17 cellular contexts compared by ENCODE assay signal in the genomic region with DNA sequence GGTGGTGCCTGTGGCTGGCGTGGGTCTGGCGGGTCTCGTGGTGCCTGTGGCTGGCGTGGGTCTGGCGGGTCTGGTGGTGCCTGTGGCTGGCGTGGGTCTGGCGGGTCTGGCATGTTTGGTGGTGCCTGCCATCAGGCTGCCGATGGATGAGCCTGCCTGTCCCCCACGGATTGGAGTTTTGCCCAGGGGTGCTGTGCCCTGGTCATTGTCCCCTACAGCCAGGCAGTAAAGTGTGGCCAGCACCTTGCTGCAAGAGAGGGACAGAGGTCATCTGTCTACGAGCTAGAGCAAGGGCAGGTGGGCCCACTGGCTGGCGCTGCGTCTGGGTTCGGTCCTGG. TPM values are rescaled to one million over a fixed set of nuclear protein-coding genes. Genes with fewer than 3 reads are reported as not detected.
DNase-seq lines count a peak whose midpoint lies in the region; ATAC-seq and TF ChIP-seq lines count a peak whose summit lies in the region.
"Had no signal": no experiment of that assay in that cellular context is flagged by ENCODE, and none has a peak within 500 bp of the region (broad histone marks: within the 10 kb centered on the region; RNA-seq: fewer than 3 reads in every experiment).

No MANE protein-coding gene starts in this region.

- intact Hi-C loops in right cardiac atrium (cut with DNase I) (no loop called here), colonic mucosa (cut with DNase I) (no loop called here)

- TF ChIP-seq POLR2A in gastroesophageal sphincter (IDR thresholded peaks at IDR 0.05) (no peak), upper lobe of left lung (IDR thresholded peaks at IDR 0.05) (no peak)

- ATAC-seq in right cardiac atrium (no peak), gastroesophageal sphincter (no peak), upper lobe of left lung (ENCODE audit: low FRiP score in 2 of 2) (no peak), GM19395 (IDR thresholded peaks at IDR 0.05; ENCODE audit: unreplicated experiment) (no peak)

- no peak overlapping the region for H2AFZ ChIP-seq in neuronal stem cell (ENCODE audit: low read length)

- H2BK12ac ChIP-seq in neuronal stem cell (ENCODE audit: low read length), result peak overlapping the region; percentile 100

- H3K14ac ChIP-seq in neuronal stem cell (ENCODE audit: low read length), result peak overlapping the region; percentile 97

- peak overlapping the region; percentile 98 for H4K91ac ChIP-seq in neuronal stem cell (ENCODE audit: low read depth, low read length, poor library complexity)

- H3K27me3 ChIP-seq in cardiac muscle cell (no peaks in the 10 kb centered on the region), right cardiac atrium (ENCODE audit: control insufficient read depth, insufficient read depth) (no peaks in the 10 kb centered on the region), gastroesophageal sphincter (no peaks in the 10 kb centered on the region), neuronal stem cell (ENCODE audit: control insufficient read depth in 3 of 3, insufficient read depth in 3 of 3, low read depth in 1 of 3, low read length in 3 of 3) (no peaks in the 10 kb centered on the region), upper lobe of left lung (no peaks in the 10 kb centered on the region), colonic mucosa (no peaks in the 10 kb centered on the region)

- H3K36me3 ChIP-seq in cardiac muscle cell, result no peaks in the 10 kb centered on the region
- no peaks in the 10 kb centered on the region for H3K36me3 ChIP-seq in gastroesophageal sphincter
- H3K36me3 ChIP-seq in neuronal stem cell (replicated peaks in 1 of 2; ENCODE audit: control insufficient read depth in 2 of 2, insufficient read depth in 2 of 2, low read length in 2 of 2), result peaks cover 2% of the 10 kb centered on the region in 2 donors
- H3K36me3 ChIP-seq in upper lobe of left lung, result no peaks in the 10 kb centered on the region
- no peaks in the 10 kb centered on the region for H3K36me3 ChIP-seq in colonic mucosa

- peak overlapping the region; percentile 100 for H3K18ac ChIP-seq in neuronal stem cell (ENCODE audit: low read length)

- H2BK5ac ChIP-seq in neuronal stem cell (ENCODE audit: low read length), result peak overlapping the region; percentile 78

- H3K4me3 ChIP-seq in cardiac muscle cell (no peak overlapping the region), right cardiac atrium (ENCODE audit: low read length) (no peak overlapping the region), gastroesophageal sphincter (peak overlapping the region in 1 of 2 donors; percentile 10), neuronal stem cell (ENCODE audit: low read length in 2 of 2) (peak overlapping the region in 1 of 2 donors; percentile 18), upper lobe of left lung (no peak overlapping the region), colonic mucosa (no peak overlapping the region)

- H3K23ac ChIP-seq in neuronal stem cell (ENCODE audit: low read depth, low read length, poor library complexity), result peak overlapping the region; percentile 89

- DNase-seq in cardiac muscle cell (ENCODE audit: low read depth in 1 of 2, low spot score in 1 of 2) (no peak), right cardiac atrium (no peak), neuronal stem cell (ENCODE audit: low spot score) (no peak), upper lobe of left lung (no peak), colonic mucosa (no peak), AML-193 (lab: John Stamatoyannopoulos, UW) (no peak)
- DNase-seq: activated CD4-positive, CD25-positive, alpha-beta regulatory T cell; C1 segment of cervical spinal cord; central memory CD4-positive, alpha-beta T cell; DMS153; NCI-H2081; stimulated activated CD4-positive, alpha-beta T cell treated with anti-CD3 and anti-CD28 coated beads, Interleukin-1b, Interleukin-23, amount 100 ng/mL, for 48 hours; substantia nigra had no signal

- TF ChIP-seq EP300 in gastroesophageal sphincter (IDR thresholded peaks at IDR 0.05) (no peak), upper lobe of left lung (IDR thresholded peaks at IDR 0.05) (no peak)

- H2BK120ac ChIP-seq in neuronal stem cell (ENCODE audit: low read depth, low read length), result no peak overlapping the region

- 79% methylated on average over 10 of the region's 13 CpGs for WGBS in right cardiac atrium
- WGBS in gastroesophageal sphincter (ENCODE audit: low coverage in 1 of 2), 2 donors, result no CpG with 5 or more reads among the region's 13 CpGs
- WGBS in neuronal stem cell (ENCODE audit: extremely low coverage in 2 of 2, insufficient read length in 2 of 2, insufficient replicate concordance in 1 of 2), 2 donors, result no CpG with 5 or more reads among the region's 13 CpGs
- WGBS in upper lobe of left lung, 2 donors, result 89% methylated on average over 11 of the region's 13 CpGs; no CpG with 5 or more reads in 1 of the 2 donors

- H3K4ac ChIP-seq in neuronal stem cell (ENCODE audit: low read length), result no peak overlapping the region

- H2BK15ac ChIP-seq in neuronal stem cell (ENCODE audit: low read length), result peak overlapping the region; percentile 92

- TF ChIP-seq CTCF in cardiac muscle cell (IDR thresholded peaks at IDR 0.05; ENCODE audit: low read depth, low read length) (no peak), gastroesophageal sphincter (IDR thresholded peaks at IDR 0.05) (no peak), upper lobe of left lung (IDR thresholded peaks at IDR 0.05) (no peak), colonic mucosa (IDR thresholded peaks at IDR 0.05) (no peak)

- H3K9ac ChIP-seq in neuronal stem cell (ENCODE audit: low read depth, low read length, poor library complexity) (peak overlapping the region; percentile 85), colonic mucosa (ENCODE audit: low read depth in 2 of 2, low read length in 2 of 2) (no peak overlapping the region)
- H3K9ac ChIP-seq: KMS-11 had no signal

- peaks cover 48% of the 10 kb centered on the region for H3K79me1 ChIP-seq in neuronal stem cell (ENCODE audit: low read depth, low read length)

- no peak overlapping the region for H4K8ac ChIP-seq in neuronal stem cell (ENCODE audit: low read depth, low read length)

- H3K4me2 ChIP-seq in neuronal stem cell (ENCODE audit: insufficient read depth, low read length, poor library complexity, severe bottlenecking), result peak overlapping the region; percentile 44
- H3K4me2 ChIP-seq: KMS-11 had no signal

- H2AK5ac ChIP-seq in neuronal stem cell (ENCODE audit: low read depth, low read length), result peak overlapping the region; percentile 98

- peaks cover 47% of the 10 kb centered on the region for H3K4me1 ChIP-seq in cardiac muscle cell (ENCODE audit: low read depth)
- peaks cover 68% of the 10 kb centered on the region for H3K4me1 ChIP-seq in right cardiac atrium (ENCODE audit: control insufficient read depth, insufficient read depth, low read length)
- H3K4me1 ChIP-seq in gastroesophageal sphincter, result peaks cover 12 to 100% (median 91%) of the 10 kb centered on the region in 3 donors
- peaks cover 49 to 52% of the 10 kb centered on the region in 2 donors for H3K4me1 ChIP-seq in neuronal stem cell (ENCODE audit: control insufficient read depth in 2 of 2, insufficient read depth in 1 of 2, low read depth in 1 of 2, low read length in 2 of 2)
- peaks cover 83 to 100% (median 89%) of the 10 kb centered on the region in 4 donors for H3K4me1 ChIP-seq in upper lobe of left lung
- peaks cover 21% of the 10 kb centered on the region for H3K4me1 ChIP-seq in colonic mucosa

- no peaks in the 10 kb centered on the region for H3K9me3 ChIP-seq in cardiac muscle cell (ENCODE audit: low read depth)
- no peaks in the 10 kb centered on the region for H3K9me3 ChIP-seq in right cardiac atrium (ENCODE audit: control insufficient read depth, low read length)
- H3K9me3 ChIP-seq in gastroesophageal sphincter, result no peaks in the 10 kb centered on the region
- H3K9me3 ChIP-seq in neuronal stem cell (replicated peaks in 1 of 2; ENCODE audit: control insufficient read depth in 2 of 2, insufficient read depth in 1 of 2, low read depth in 1 of 2, low read length in 2 of 2), result no peaks in the 10 kb centered on the region
- no peaks in the 10 kb centered on the region for H3K9me3 ChIP-seq in upper lobe of left lung
- no peaks in the 10 kb centered on the region for H3K9me3 ChIP-seq in colonic mucosa

- H3K27ac ChIP-seq in cardiac muscle cell, result peak overlapping the region; percentile 76
- H3K27ac ChIP-seq in right cardiac atrium (ENCODE audit: low read length), result no peak overlapping the region
- H3K27ac ChIP-seq in gastroesophageal sphincter, result peak overlapping the region in 3 of 4 donors; percentile 71 to 82 (median 80)
- peak overlapping the region; percentile 68 for H3K27ac ChIP-seq in neuronal stem cell (replicated peaks; ENCODE audit: low read length)
- H3K27ac ChIP-seq in upper lobe of left lung, result peak overlapping the region; percentile 46 to 65 (median 58)
- no peak overlapping the region for H3K27ac ChIP-seq in colonic mucosa
- H3K27ac ChIP-seq: 22Rv1, KMS-11 had no signal

RNA-seq across cellular contexts. Expression of a gene that starts 41.8 kb away (rescaled TPM):
- total RNA-seq in cardiac muscle cell, result 25.2 and 31.9 TPM in 2 replicates
- polyA plus RNA-seq in cardiac muscle cell, result 2.7 and 5.2 TPM in 2 replicates
- total RNA-seq in right cardiac atrium, result 10 to 100 TPM; 56.7 to 83.1 (median 68.9) TPM
- 35.6 TPM for polyA plus RNA-seq in right cardiac atrium
- 100 to 1,000 TPM in 1 of 4 donors, 10 to 100 TPM in 3; 60.2 to 157 (median 79.0) TPM for total RNA-seq in gastroesophageal sphincter
- 37.5 TPM for polyA plus RNA-seq in neuronal stem cell (2013, experiment 1 of 2)
- polyA plus RNA-seq in neuronal stem cell (2013, experiment 2 of 2), result 41.3 TPM
- 100 to 1,000 TPM in 3 of 6 donors, 10 to 100 TPM in 3; 57.3 to 108 (median 96.9) TPM for total RNA-seq in upper lobe of left lung
- 10 to 100 TPM; 31.0 to 36.1 TPM for total RNA-seq in colonic mucosa

Comparison
In these comparisons a context has a peak if more than half of its experiments do, and no peak if none do; other contexts are left out.
1. H3K27ac ChIP-seq: peak in cardiac muscle cell (single experiment), gastroesophageal sphincter (3 of 4), neuronal stem cell (single experiment) and upper lobe of left lung (4 of 4); none in right cardiac atrium (single experiment) and colonic mucosa (single experiment).